Comparison of ENCODE assay signal across 25 cellular contexts in the genomic region with DNA sequence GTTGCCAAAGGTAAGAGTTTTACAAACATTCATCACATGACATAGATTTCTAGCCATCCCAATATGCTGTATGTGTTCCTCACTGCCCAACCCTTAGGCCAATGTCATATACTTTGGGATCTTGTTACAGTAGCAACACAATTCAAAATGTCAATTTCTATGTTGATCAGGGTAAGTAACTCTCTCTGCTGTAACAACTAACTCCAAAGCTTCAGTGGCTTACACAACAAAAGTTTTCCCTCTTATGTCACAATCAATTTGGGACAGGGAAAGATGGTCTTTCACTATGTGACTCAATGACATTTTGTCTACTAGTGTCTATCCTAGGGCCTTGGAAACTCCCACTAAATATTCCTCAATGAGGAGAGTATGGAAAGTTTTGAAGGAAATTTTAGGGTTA.
"Had no signal": no experiment of that assay in that cellular context is flagged by ENCODE, and none has a peak within 500 bp of the region (broad histone marks: within the 10 kb centered on the region; RNA-seq: fewer than 3 reads in every experiment).

No MANE protein-coding gene starts in this region.

- H3K27me3 ChIP-seq: colonic mucosa, esophagus squamous epithelium, gastrocnemius medialis, heart right ventricle, left lung had no signal

- ATAC-seq: effector memory CD8-positive, alpha-beta T cell; esophagus mucosa; gastrocnemius medialis; heart right ventricle; left cardiac atrium; left lung; left ventricle myocardium superior; lower lobe of right lung; mucosa of descending colon had no signal

- H3K36me3 ChIP-seq: colonic mucosa, esophagus squamous epithelium, gastrocnemius medialis, heart right ventricle, left lung, lower lobe of right lung had no signal

- H3K27ac ChIP-seq: colonic mucosa, epithelial cell of prostate, esophagus squamous epithelium, gastrocnemius medialis, heart right ventricle, left lung, lower lobe of right lung had no signal

- H3K4me1 ChIP-seq: colonic mucosa, esophagus squamous epithelium, left lung, lower lobe of right lung had no signal

- H3K4me3 ChIP-seq: colonic mucosa, esophagus squamous epithelium, gastrocnemius medialis, heart right ventricle, left lung, lower lobe of right lung, mucosa of descending colon had no signal

- DNase-seq: colonic mucosa; cortex of kidney; effector CD8-positive, alpha-beta T cell; effector memory CD8-positive, alpha-beta T cell; endodermal cell; erythroblast; esophagus squamous epithelium; foreskin fibroblast; foreskin melanocyte; gastrocnemius medialis; glutamatergic neuron; head of caudate nucleus; heart right ventricle; hippocampal formation; left cardiac atrium; left lung; left ventricle myocardium superior; lower lobe of right lung; mesenchymal stem cell; mucosa of descending colon; naive B cell had no signal

- H3K9me3 ChIP-seq: colonic mucosa, esophagus squamous epithelium, gastrocnemius medialis, lower lobe of right lung, mucosa of descending colon had no signal

- FAIRE-seq: endometrium, keratinocyte had no signal
